Comparison of ENCODE assay signal across 10 cellular contexts in the genomic region with DNA sequence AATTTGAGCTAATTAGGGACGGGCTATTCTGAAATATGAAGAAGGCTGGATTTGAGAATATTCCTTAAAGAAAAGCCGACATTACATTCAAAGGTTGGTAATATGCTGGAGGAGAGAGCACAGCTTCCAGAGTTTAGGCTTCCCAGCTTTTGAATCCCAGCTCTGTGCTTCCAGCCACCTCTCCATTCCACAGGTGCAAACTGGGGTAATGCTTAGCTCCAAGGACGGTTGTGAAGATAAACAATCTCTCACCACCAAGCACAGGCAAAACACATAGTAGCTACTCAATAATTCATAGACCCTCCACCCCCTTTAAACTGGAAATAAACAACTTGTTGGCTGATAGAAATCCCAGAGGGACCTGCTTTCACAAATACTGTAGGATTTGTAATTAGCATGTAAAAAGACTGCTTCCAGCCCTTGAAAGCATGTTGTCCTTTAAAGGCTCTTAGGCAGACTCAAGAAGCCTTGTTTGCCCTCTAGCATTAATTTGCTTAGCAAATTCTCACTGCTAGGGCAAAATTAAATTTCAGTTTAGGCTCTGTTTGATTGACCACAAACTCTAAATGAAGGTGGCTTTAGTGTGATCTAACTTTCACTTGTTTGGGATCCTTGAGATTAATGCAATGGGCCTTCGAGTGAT. TPM values are rescaled to one million over a fixed set of nuclear protein-coding genes. Genes with fewer than 3 reads are reported as not detected.
DNase-seq lines count a peak whose midpoint lies in the region; ATAC-seq and TF ChIP-seq lines count a peak whose summit lies in the region.
"Had no signal": no experiment of that assay in that cellular context is flagged by ENCODE, and none has a peak within 500 bp of the region (broad histone marks: within the 10 kb centered on the region; RNA-seq: fewer than 3 reads in every experiment).

No MANE protein-coding gene starts in this region.

- 95% methylated on average over 4 of the region's 4 CpGs for WGBS in thymus

- H3K36me3 ChIP-seq in OCI-LY7 (ENCODE audit: insufficient read depth, low read length) = no peaks in the 10 kb centered on the region
- no peaks in the 10 kb centered on the region for H3K36me3 ChIP-seq in thymus (ENCODE audit: control insufficient read depth, insufficient read depth)

- POLR2A ChIA-PET in activated CD4-positive, alpha-beta T cell treated with anti-CD3 and anti-CD28 coated beads, Interleukin-2, amount 10 ng/mL, durations not matched to agents 7 days and 5 days (lab: Charles Lee) = no interaction called here
- POLR2A ChIA-PET in OCI-LY7 (lab: Charles Lee) = interaction anchor here (1.0 to 7.0 kb wide), 11 partner anchors 10 to 541 kb away, joined by 3 to 122 read pairs (median 11); a partner anchor contains a TSS

- intact Hi-C loops in OCI-LY7 (cut with micrococcal nuclease; ENCODE audit: unreplicated experiment) = loop anchor here (2.0 kb wide), 1 partner anchor 189 kb away; a partner anchor contains a TSS
- intact Hi-C loops in left colon (cut with DNase I, micrococcal nuclease) = no loop called here

- H4K20me1 ChIP-seq in OCI-LY7 (ENCODE audit: insufficient read depth, low read length) = no peaks in the 10 kb centered on the region

- BruUV-seq in OCI-LY7 (replicated peaks; lab: Mats Ljungman, UMichigan) = no TSS peak

- H3K27ac ChIP-seq in OCI-LY7 (ENCODE audit: low read depth, low read length, poor library complexity, severe bottlenecking) (peak overlapping the region; percentile 85), layer of hippocampus (ENCODE audit: low read depth, low read length) (peak overlapping the region; percentile 33), thymus (ENCODE audit: low read depth) (peak overlapping the region; percentile 88)

- no peaks in the 10 kb centered on the region for H3K27me3 Mint-ChIP-seq in activated CD4-positive, alpha-beta T cell treated with anti-CD3 and anti-CD28 coated beads, Interleukin-2, amount 10 ng/mL, durations not matched to agents 7 days and 5 days
- H3K27me3 Mint-ChIP-seq: stimulated activated naive CD8-positive, alpha-beta T cell treated with anti-CD3 and anti-CD28 coated beads, Interleukin-15, Interleukin-2, amounts not matched to agents 100 ng/mL and 50 ng/mL, for 24 hours had no signal

- H3K27me3 ChIP-seq in layer of hippocampus (ENCODE audit: control insufficient read depth, insufficient read depth, low read length) (no peaks in the 10 kb centered on the region), thymus (ENCODE audit: control insufficient read depth, insufficient read depth) (no peaks in the 10 kb centered on the region)

- no peaks in the 10 kb centered on the region for H3K79me2 ChIP-seq in OCI-LY7 (ENCODE audit: insufficient read depth, low read depth, low read length)

- no peak for TF ChIP-seq CTCF in OCI-LY7 (conservative IDR thresholded peaks at IDR 0.05; ENCODE audit: low read length)

- H3K9me2 ChIP-seq in OCI-LY7 (ENCODE audit: insufficient read depth, low read length) = no peaks in the 10 kb centered on the region

- no peak for ATAC-seq in left colon

- H3K4me1 ChIP-seq in OCI-LY7 (ENCODE audit: insufficient read depth, low read length, poor library complexity, severe bottlenecking) = peaks cover 57% of the 10 kb centered on the region
- H3K4me1 ChIP-seq in thymus (ENCODE audit: control insufficient read depth, insufficient read depth, low read length) = peaks cover 34% of the 10 kb centered on the region

- H3K9me3 ChIP-seq in OCI-LY7 (ENCODE audit: low read length) = no peaks in the 10 kb centered on the region
- H3K9me3 ChIP-seq in thymus (ENCODE audit: control insufficient read depth) = no peaks in the 10 kb centered on the region

- peaks cover 46% of the 10 kb centered on the region for H3K4me1 Mint-ChIP-seq in activated CD4-positive, alpha-beta T cell treated with anti-CD3 and anti-CD28 coated beads, Interleukin-2, amount 10 ng/mL, durations not matched to agents 7 days and 5 days

- CTCF ChIA-PET in activated CD4-positive, alpha-beta T cell treated with anti-CD3 and anti-CD28 coated beads, Interleukin-2, amount 10 ng/mL, durations not matched to agents 7 days and 5 days (lab: Charles Lee) = interaction anchor here (0.8 kb wide), 1 partner anchor 80 kb away, joined by 3 read pairs; no protein-coding TSS in a partner anchor
- CTCF ChIA-PET in OCI-LY7 (lab: Charles Lee; ENCODE audit: unreplicated experiment) = interaction anchor here (0.6 to 3.6 kb wide), 3 partner anchors 10 to 24 kb away, joined by 3 to 24 read pairs (median 3); a partner anchor contains a TSS

- peak overlapping the region; percentile 76 for H3K4me2 ChIP-seq in OCI-LY7 (ENCODE audit: low read length)

- H3K9me3 Mint-ChIP-seq in activated CD4-positive, alpha-beta T cell treated with anti-CD3 and anti-CD28 coated beads, Interleukin-2, amount 10 ng/mL, durations not matched to agents 7 days and 5 days = peaks cover 6% of the 10 kb centered on the region
- H3K9me3 Mint-ChIP-seq: stimulated activated naive CD8-positive, alpha-beta T cell treated with anti-CD3 and anti-CD28 coated beads, Interleukin-15, Interleukin-2, amounts not matched to agents 100 ng/mL and 50 ng/mL, for 24 hours had no signal

- peak overlapping the region; percentile 92 for H2AFZ ChIP-seq in OCI-LY7 (ENCODE audit: low read length)

- H3K4me3 ChIP-seq in OCI-LY7 (ENCODE audit: low read depth, low read length, poor library complexity, severe bottlenecking) = peak overlapping the region; percentile 45
- H3K4me3 ChIP-seq in thymus (ENCODE audit: low read length) = no peak overlapping the region

- peaks cover 2% of the 10 kb centered on the region for H3K36me3 Mint-ChIP-seq in activated CD4-positive, alpha-beta T cell treated with anti-CD3 and anti-CD28 coated beads, Interleukin-2, amount 10 ng/mL, durations not matched to agents 7 days and 5 days (ENCODE audit: low read depth)

- no peak for DNase-seq in activated CD4-positive, alpha-beta T cell treated with anti-CD3 and anti-CD28 coated beads, Interleukin-2, amount 10 ng/mL, durations not matched to agents 7 days and 5 days
- DNase-seq in activated CD4-positive, alpha-beta T cell treated with anti-CD3 and anti-CD28 coated beads, Interleukin-2, amount 50 U/mL, for 1 hour = no peak
- DNase-seq in OCI-LY7 (ENCODE audit: low spot score) = peak; percentile 24
- DNase-seq in NCI-H2196 (lab: John Stamatoyannopoulos, UW; ENCODE audit: unreplicated experiment) = no peak
- no peak for DNase-seq in left colon
- DNase-seq in ureter (ENCODE audit: low spot score) = no peak
- DNase-seq: cerebellar nuclear complex had no signal

- H3K27ac Mint-ChIP-seq in activated CD4-positive, alpha-beta T cell treated with anti-CD3 and anti-CD28 coated beads, Interleukin-2, amount 10 ng/mL, durations not matched to agents 7 days and 5 days = peak overlapping the region; percentile 63

- H3K4me3 Mint-ChIP-seq in activated CD4-positive, alpha-beta T cell treated with anti-CD3 and anti-CD28 coated beads, Interleukin-2, amount 10 ng/mL, durations not matched to agents 7 days and 5 days = no peak overlapping the region
- H3K4me3 Mint-ChIP-seq: stimulated activated naive CD8-positive, alpha-beta T cell treated with anti-CD3 and anti-CD28 coated beads, Interleukin-15, Interleukin-2, amounts not matched to agents 100 ng/mL and 50 ng/mL, for 24 hours had no signal

RNA-seq across cellular contexts. Expression of a gene that starts 24.6 kb away (rescaled TPM):
- 10 to 100 TPM; 47.6 to 50.6 TPM for total RNA-seq in activated CD4-positive, alpha-beta T cell treated with anti-CD3 and anti-CD28 coated beads, Interleukin-2, amount 10 ng/mL, durations not matched to agents 7 days and 5 days
- 3.4 and 4.4 TPM in 2 replicates for total RNA-seq in OCI-LY7 (2014; rRNA removed; shearing (Covaris generic))
- total RNA-seq in OCI-LY7 (2022) (9.6 and 12.9 TPM in 2 replicates), left colon (10 to 100 TPM in 1 of 2 donors, 1 to 10 TPM in 1; 9.2 to 15.7 TPM), ureter (35.1 TPM)
- polyA plus RNA-seq in thymus = 18.8 TPM

Comparison
In these comparisons a context has a peak if more than half of its experiments do, and no peak if none do; other contexts are left out.
1. H3K27ac ChIP-seq: peak in every context shown above with its lines; median percentile 88 in thymus; 85 in OCI-LY7; 33 in layer of hippocampus.